1 cellular context compared by ENCODE assay signal in the genomic region with DNA sequence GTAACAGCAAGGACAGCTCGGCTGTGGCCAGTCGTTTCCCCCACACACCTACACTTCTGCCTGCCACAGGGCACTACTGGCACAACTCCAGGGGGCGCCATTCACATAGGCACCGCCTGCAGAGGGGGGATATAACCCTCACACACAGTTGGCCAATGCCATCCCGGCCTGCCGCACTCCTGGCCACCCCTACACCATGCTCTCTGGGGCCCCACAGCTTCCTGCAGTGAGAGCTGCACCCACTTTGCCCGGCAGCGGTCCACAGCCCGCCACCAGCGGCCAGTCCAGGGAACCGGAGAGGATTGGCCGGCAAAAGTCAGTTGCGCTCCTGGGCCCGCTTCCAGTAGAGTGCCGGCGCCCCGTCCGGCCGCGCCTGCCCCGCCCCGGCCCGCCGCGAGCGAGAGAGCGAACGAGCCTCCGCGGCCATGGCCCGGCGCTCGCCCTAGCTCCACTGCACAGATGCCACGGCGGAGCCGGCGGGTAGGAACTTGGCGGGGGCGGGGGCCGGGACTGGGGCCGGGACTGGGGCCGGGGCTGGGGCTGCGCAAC.
TF ChIP-seq lines count a peak whose summit lies in the region.

No MANE protein-coding gene starts in this region.

TF ChIP-seq in HepG2, 621 proteins besides CTCF, POLR2A, EP300 and RAD21 (continued from another document and continues in another):
- TF ChIP-seq, protein P1, sequence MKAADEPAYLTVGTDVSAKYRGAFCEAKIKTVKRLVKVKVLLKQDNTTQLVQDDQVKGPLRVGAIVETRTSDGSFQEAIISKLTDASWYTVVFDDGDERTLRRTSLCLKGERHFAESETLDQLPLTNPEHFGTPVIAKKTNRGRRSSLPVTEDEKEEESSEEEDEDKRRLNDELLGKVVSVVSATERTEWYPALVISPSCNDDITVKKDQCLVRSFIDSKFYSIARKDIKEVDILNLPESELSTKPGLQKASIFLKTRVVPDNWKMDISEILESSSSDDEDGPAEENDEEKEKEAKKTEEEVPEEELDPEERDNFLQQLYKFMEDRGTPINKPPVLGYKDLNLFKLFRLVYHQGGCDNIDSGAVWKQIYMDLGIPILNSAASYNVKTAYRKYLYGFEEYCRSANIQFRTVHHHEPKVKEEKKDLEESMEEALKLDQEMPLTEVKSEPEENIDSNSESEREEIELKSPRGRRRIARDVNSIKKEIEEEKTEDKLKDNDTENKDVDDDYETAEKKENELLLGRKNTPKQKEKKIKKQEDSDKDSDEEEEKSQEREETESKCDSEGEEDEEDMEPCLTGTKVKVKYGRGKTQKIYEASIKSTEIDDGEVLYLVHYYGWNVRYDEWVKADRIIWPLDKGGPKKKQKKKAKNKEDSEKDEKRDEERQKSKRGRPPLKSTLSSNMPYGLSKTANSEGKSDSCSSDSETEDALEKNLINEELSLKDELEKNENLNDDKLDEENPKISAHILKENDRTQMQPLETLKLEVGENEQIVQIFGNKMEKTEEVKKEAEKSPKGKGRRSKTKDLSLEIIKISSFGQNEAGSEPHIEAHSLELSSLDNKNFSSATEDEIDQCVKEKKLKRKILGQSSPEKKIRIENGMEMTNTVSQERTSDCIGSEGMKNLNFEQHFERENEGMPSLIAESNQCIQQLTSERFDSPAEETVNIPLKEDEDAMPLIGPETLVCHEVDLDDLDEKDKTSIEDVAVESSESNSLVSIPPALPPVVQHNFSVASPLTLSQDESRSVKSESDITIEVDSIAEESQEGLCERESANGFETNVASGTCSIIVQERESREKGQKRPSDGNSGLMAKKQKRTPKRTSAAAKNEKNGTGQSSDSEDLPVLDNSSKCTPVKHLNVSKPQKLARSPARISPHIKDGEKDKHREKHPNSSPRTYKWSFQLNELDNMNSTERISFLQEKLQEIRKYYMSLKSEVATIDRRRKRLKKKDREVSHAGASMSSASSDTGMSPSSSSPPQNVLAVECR (CRISPR knock-in tag; IDR thresholded peaks at IDR 0.05; ENCODE audit: borderline replicate concordance) = no peak; the same call in 1 of the 2 replicates
- TF ChIP-seq HNRNPLL (IDR thresholded peaks at IDR 0.05; ENCODE audit: low read depth, low read length, poor library complexity, severe bottlenecking) (peak; percentile 63), ZNF350 (CRISPR knock-in tag; IDR thresholded peaks at IDR 0.05; ENCODE audit: borderline replicate concordance, low read depth) (peak; percentile 48; the same call in 1 of the 2 replicates), ZBTB20 (CRISPR knock-in tag; IDR thresholded peaks at IDR 0.05; ENCODE audit: borderline replicate concordance, low read depth) (no peak), TP53 (CRISPR knock-in tag; conservative IDR thresholded peaks at IDR 0.05) (no peak), KLF9 (CRISPR knock-in tag; IDR thresholded peaks at IDR 0.05; ENCODE audit: low read depth) (no peak), DPF2 (CRISPR knock-in tag; IDR thresholded peaks at IDR 0.05; ENCODE audit: borderline replicate concordance, low read depth) (no peak), TBX3 (IDR thresholded peaks at IDR 0.05; ENCODE audit: borderline replicate concordance) (no peak), KLF13 (CRISPR knock-in tag; IDR thresholded peaks at IDR 0.05) (no peak), SAFB2 (CRISPR knock-in tag; IDR thresholded peaks at IDR 0.05; ENCODE audit: borderline replicate concordance, low read depth) (no peak), CHCHD3 (CRISPR knock-in tag; IDR thresholded peaks at IDR 0.05) (no peak), XBP1 (CRISPR knock-in tag; IDR thresholded peaks at IDR 0.05) (no peak), ZNF615 (CRISPR knock-in tag; IDR thresholded peaks at IDR 0.05; ENCODE audit: borderline replicate concordance) (no peak), CCDC6 (CRISPR knock-in tag; IDR thresholded peaks at IDR 0.05) (no peak), ARNT2 (CRISPR knock-in tag; IDR thresholded peaks at IDR 0.05; ENCODE audit: low read depth) (peak; percentile 51; the same call in 1 of the 2 replicates), MIXL1 (CRISPR knock-in tag; IDR thresholded peaks at IDR 0.05) (no peak), GTF2F1 (IDR thresholded peaks at IDR 0.05; ENCODE audit: low read length) (no peak), HDAC6 (IDR thresholded peaks at IDR 0.05; ENCODE audit: low read depth, low read length) (no peak), SIX4 (CRISPR knock-in tag; IDR thresholded peaks at IDR 0.05) (no peak), ZSCAN30 (CRISPR knock-in tag; IDR thresholded peaks at IDR 0.05) (no peak), ZNF274 (CRISPR knock-in tag; IDR thresholded peaks at IDR 0.05) (no peak), HNF4G (IDR thresholded peaks at IDR 0.05; ENCODE audit: borderline replicate concordance, low read depth, low read length) (no peak), HNF4G (CRISPR knock-in tag; IDR thresholded peaks at IDR 0.05; ENCODE audit: borderline replicate concordance, low read depth) (no peak), ZSCAN20 (CRISPR knock-in tag; IDR thresholded peaks at IDR 0.05; ENCODE audit: borderline replicate concordance) (no peak), NR3C1 (CRISPR knock-in tag; IDR thresholded peaks at IDR 0.05) (no peak), SRF (IDR thresholded peaks at IDR 0.05; ENCODE audit: low read depth, low read length) (no peak), MIER3 (CRISPR knock-in tag; IDR thresholded peaks at IDR 0.05; ENCODE audit: borderline replicate concordance) (no peak), DNMT3B (CRISPR knock-in tag; conservative IDR thresholded peaks at IDR 0.05) (no peak), SCMH1 (CRISPR knock-in tag; IDR thresholded peaks at IDR 0.05; ENCODE audit: borderline replicate concordance) (no peak), HHEX (CRISPR knock-in tag; IDR thresholded peaks at IDR 0.05) (no peak)
- TF ChIP-seq, protein P2, sequence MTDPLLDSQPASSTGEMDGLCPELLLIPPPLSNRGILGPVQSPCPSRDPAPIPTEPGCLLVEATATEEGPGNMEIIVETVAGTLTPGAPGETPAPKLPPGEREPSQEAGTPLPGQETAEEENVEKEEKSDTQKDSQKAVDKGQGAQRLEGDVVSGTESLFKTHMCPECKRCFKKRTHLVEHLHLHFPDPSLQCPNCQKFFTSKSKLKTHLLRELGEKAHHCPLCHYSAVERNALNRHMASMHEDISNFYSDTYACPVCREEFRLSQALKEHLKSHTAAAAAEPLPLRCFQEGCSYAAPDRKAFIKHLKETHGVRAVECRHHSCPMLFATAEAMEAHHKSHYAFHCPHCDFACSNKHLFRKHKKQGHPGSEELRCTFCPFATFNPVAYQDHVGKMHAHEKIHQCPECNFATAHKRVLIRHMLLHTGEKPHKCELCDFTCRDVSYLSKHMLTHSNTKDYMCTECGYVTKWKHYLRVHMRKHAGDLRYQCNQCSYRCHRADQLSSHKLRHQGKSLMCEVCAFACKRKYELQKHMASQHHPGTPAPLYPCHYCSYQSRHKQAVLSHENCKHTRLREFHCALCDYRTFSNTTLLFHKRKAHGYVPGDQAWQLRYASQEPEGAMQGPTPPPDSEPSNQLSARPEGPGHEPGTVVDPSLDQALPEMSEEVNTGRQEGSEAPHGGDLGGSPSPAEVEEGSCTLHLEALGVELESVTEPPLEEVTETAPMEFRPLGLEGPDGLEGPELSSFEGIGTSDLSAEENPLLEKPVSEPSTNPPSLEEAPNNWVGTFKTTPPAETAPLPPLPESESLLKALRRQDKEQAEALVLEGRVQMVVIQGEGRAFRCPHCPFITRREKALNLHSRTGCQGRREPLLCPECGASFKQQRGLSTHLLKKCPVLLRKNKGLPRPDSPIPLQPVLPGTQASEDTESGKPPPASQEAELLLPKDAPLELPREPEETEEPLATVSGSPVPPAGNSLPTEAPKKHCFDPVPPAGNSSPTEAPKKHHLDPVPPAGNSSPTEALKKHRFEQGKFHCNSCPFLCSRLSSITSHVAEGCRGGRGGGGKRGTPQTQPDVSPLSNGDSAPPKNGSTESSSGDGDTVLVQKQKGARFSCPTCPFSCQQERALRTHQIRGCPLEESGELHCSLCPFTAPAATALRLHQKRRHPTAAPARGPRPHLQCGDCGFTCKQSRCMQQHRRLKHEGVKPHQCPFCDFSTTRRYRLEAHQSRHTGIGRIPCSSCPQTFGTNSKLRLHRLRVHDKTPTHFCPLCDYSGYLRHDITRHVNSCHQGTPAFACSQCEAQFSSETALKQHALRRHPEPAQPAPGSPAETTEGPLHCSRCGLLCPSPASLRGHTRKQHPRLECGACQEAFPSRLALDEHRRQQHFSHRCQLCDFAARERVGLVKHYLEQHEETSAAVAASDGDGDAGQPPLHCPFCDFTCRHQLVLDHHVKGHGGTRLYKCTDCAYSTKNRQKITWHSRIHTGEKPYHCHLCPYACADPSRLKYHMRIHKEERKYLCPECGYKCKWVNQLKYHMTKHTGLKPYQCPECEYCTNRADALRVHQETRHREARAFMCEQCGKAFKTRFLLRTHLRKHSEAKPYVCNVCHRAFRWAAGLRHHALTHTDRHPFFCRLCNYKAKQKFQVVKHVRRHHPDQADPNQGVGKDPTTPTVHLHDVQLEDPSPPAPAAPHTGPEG (CRISPR knock-in tag; IDR thresholded peaks at IDR 0.05) = no peak
- TF ChIP-seq, protein P3, sequence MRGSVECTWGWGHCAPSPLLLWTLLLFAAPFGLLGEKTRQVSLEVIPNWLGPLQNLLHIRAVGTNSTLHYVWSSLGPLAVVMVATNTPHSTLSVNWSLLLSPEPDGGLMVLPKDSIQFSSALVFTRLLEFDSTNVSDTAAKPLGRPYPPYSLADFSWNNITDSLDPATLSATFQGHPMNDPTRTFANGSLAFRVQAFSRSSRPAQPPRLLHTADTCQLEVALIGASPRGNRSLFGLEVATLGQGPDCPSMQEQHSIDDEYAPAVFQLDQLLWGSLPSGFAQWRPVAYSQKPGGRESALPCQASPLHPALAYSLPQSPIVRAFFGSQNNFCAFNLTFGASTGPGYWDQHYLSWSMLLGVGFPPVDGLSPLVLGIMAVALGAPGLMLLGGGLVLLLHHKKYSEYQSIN (CRISPR knock-in tag; IDR thresholded peaks at IDR 0.05; ENCODE audit: borderline replicate concordance) = no peak
- TF ChIP-seq, protein P4, sequence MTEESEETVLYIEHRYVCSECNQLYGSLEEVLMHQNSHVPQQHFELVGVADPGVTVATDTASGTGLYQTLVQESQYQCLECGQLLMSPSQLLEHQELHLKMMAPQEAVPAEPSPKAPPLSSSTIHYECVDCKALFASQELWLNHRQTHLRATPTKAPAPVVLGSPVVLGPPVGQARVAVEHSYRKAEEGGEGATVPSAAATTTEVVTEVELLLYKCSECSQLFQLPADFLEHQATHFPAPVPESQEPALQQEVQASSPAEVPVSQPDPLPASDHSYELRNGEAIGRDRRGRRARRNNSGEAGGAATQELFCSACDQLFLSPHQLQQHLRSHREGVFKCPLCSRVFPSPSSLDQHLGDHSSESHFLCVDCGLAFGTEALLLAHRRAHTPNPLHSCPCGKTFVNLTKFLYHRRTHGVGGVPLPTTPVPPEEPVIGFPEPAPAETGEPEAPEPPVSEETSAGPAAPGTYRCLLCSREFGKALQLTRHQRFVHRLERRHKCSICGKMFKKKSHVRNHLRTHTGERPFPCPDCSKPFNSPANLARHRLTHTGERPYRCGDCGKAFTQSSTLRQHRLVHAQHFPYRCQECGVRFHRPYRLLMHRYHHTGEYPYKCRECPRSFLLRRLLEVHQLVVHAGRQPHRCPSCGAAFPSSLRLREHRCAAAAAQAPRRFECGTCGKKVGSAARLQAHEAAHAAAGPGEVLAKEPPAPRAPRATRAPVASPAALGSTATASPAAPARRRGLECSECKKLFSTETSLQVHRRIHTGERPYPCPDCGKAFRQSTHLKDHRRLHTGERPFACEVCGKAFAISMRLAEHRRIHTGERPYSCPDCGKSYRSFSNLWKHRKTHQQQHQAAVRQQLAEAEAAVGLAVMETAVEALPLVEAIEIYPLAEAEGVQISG (CRISPR knock-in tag; IDR thresholded peaks at IDR 0.05) = no peak
- TF ChIP-seq, protein P5, sequence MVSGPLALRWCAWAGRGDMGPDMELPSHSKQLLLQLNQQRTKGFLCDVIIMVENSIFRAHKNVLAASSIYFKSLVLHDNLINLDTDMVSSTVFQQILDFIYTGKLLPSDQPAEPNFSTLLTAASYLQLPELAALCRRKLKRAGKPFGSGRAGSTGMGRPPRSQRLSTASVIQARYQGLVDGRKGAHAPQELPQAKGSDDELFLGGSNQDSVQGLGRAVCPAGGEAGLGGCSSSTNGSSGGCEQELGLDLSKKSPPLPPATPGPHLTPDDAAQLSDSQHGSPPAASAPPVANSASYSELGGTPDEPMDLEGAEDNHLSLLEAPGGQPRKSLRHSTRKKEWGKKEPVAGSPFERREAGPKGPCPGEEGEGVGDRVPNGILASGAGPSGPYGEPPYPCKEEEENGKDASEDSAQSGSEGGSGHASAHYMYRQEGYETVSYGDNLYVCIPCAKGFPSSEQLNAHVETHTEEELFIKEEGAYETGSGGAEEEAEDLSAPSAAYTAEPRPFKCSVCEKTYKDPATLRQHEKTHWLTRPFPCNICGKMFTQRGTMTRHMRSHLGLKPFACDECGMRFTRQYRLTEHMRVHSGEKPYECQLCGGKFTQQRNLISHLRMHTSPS (CRISPR knock-in tag; IDR thresholded peaks at IDR 0.05; ENCODE audit: low read depth) = 0 out of 2 replicates have a peak, but pooled peaks have one; percentile 26
- TF ChIP-seq, protein P6, sequence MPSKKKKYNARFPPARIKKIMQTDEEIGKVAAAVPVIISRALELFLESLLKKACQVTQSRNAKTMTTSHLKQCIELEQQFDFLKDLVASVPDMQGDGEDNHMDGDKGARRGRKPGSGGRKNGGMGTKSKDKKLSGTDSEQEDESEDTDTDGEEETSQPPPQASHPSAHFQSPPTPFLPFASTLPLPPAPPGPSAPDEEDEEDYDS (CRISPR knock-in tag; IDR thresholded peaks at IDR 0.05) = no peak
- TF ChIP-seq, protein P7, sequence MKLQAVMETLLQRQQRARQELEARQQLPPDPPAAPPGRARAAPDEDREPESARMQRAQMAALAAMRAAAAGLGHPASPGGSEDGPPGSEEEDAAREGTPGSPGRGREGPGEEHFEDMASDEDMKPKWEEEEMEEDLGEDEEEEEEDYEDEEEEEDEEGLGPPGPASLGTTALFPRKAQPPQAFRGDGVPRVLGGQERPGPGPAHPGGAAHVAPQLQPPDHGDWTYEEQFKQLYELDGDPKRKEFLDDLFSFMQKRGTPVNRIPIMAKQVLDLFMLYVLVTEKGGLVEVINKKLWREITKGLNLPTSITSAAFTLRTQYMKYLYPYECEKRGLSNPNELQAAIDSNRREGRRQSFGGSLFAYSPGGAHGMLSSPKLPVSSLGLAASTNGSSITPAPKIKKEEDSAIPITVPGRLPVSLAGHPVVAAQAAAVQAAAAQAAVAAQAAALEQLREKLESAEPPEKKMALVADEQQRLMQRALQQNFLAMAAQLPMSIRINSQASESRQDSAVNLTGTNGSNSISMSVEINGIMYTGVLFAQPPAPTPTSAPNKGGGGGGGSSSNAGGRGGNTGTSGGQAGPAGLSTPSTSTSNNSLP (IDR thresholded peaks at IDR 0.05; ENCODE audit: low read depth, low read length) = no peak
